8 cellular contexts compared by ENCODE assay signal in the genomic region with DNA sequence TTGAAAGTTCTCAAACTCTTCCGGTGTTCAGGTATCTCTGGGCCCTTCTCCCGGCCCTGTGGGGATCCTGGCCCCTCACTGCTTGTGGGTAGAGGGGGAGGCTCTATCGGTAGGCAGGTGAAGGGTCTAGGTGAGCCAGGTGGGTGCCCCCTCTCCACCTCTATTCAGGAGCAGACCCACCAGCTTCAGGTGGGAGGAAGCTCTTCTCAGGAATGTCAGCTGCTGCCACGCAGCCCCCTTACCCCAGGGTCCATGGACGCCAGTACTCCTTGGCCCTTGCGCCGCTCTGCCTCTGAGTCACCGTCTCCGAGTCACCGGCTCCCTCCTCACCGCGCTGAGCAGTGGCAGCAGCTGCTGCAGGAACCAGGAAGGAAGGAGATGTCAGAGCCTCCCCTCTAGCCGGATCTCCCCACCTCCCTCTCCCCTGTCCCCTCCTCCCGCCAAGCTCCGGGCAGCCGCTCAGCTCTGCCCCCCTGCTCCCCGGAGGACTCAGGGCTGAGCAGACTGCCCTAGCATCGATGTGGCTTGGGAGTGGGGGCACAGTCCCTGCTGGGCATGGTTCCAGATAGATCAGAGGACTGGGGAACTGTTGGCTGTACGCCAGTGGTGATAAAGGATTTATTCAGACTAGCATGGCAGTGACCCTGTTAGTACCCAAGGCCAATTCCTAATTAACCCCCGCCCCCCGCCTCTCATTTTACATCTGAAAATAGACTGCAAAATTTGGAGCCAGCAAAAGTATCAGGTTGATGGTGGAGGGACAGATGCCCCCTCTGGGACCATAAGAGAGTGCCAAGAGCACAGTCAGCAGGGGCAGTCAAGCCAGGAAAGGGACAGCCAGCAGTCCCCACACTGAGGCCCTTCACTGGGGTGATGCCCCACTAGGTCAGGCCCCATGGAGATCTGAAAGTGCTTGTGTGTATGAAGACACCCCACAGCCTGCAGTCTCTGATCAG. TPM values are rescaled to one million over a fixed set of nuclear protein-coding genes. Genes with fewer than 3 reads are reported as not detected.
A peak's percentile ranks its signal among the peaks of the same experiment; 100 is the strongest.
DNase-seq lines count a peak whose midpoint lies in the region; ATAC-seq and TF ChIP-seq lines count a peak whose summit lies in the region.

A gene with protein sequence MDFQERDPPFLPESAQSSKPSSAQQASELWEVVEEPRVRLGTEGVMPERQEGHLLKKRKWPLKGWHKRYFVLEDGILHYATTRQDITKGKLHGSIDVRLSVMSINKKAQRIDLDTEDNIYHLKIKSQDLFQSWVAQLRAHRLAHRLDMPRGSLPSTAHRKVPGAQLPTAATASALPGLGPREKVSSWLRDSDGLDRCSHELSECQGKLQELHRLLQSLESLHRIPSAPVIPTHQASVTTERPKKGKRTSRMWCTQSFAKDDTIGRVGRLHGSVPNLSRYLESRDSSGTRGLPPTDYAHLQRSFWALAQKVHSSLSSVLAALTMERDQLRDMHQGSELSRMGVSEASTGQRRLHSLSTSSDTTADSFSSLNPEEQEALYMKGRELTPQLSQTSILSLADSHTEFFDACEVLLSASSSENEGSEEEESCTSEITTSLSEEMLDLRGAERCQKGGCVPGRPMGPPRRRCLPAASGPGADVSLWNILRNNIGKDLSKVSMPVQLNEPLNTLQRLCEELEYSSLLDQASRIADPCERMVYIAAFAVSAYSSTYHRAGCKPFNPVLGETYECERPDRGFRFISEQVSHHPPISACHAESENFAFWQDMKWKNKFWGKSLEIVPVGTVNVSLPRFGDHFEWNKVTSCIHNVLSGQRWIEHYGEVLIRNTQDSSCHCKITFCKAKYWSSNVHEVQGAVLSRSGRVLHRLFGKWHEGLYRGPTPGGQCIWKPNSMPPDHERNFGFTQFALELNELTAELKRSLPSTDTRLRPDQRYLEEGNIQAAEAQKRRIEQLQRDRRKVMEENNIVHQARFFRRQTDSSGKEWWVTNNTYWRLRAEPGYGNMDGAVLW (minus strand): TSS at position 371 of the 956 bp plus-strand sequence. CDS start 1,516 bp downstream, outside the sequence.

- H3K4me1 Mint-ChIP-seq in neural progenitor cell: peaks cover 12% of the 10 kb centered on the region

- peak; percentile 13; the same call in 1 of the 2 replicates for TF ChIP-seq CTCF in LNCaP clone FGC (IDR thresholded peaks at IDR 0.05; ENCODE audit: control insufficient read depth, extremely low read depth, insufficient read depth)
- TF ChIP-seq CTCF in foreskin fibroblast (IDR thresholded peaks at IDR 0.05; ENCODE audit: low read depth, low read length): no peak
- peak; percentile 29 for TF ChIP-seq CTCF in neural progenitor cell (IDR thresholded peaks at IDR 0.05)

- peaks cover 5% of the 10 kb centered on the region for H4K20me1 ChIP-seq in neural progenitor cell (ENCODE audit: low read depth)

- no peaks in the 10 kb centered on the region for H3K9me3 ChIP-seq in neural progenitor cell (ENCODE audit: low read depth)

- peaks cover 5% of the 10 kb centered on the region for H3K4me1 ChIP-seq in neural progenitor cell

- ATAC-seq in GM21717 (IDR thresholded peaks at IDR 0.05; ENCODE audit: unreplicated experiment): peak; percentile 54

- H3K36me3 Mint-ChIP-seq in neural progenitor cell: peaks cover 6% of the 10 kb centered on the region

- H3K9ac ChIP-seq in neural progenitor cell: peak within 1 kb of the TSS; percentile 50

- H3K4me2 ChIP-seq in neural progenitor cell: peak within 1 kb of the TSS; percentile 98

- no peaks in the 10 kb centered on the region for H3F3A ChIP-seq in neural progenitor cell (ENCODE audit: low read depth)

- no peaks in the 10 kb centered on the region for H3K79me2 ChIP-seq in neural progenitor cell (ENCODE audit: low read depth)

- no peaks in the 10 kb centered on the region for H3K27me3 Mint-ChIP-seq in neural progenitor cell (ENCODE audit: insufficient read depth, low read depth)

- H3K36me3 ChIP-seq in neural progenitor cell: no peaks in the 10 kb centered on the region

- no peaks in the 10 kb centered on the region for H3K9me3 Mint-ChIP-seq in neural progenitor cell

- peak within 1 kb of the TSS; percentile 83 for H2AFZ ChIP-seq in neural progenitor cell (replicated peaks)

- peak within 1 kb of the TSS; percentile 94 for H3K4me3 Mint-ChIP-seq in neural progenitor cell

- peak within 1 kb of the TSS; percentile 40 for H3K4me3 ChIP-seq in LNCaP clone FGC (ENCODE audit: low read depth, low read length)
- peak within 1 kb of the TSS; percentile 76 to 90 for H3K4me3 ChIP-seq in foreskin fibroblast (ENCODE audit: low read depth in 1 of 2, low read length in 2 of 2)
- peak within 1 kb of the TSS; percentile 87 for H3K4me3 ChIP-seq in neural progenitor cell

- H3K27ac Mint-ChIP-seq in neural progenitor cell: no peak within 1 kb of the TSS

- no peaks in the 10 kb centered on the region for H3K27me3 ChIP-seq in neural progenitor cell

- DNase-seq in DMS 273 (lab: John Stamatoyannopoulos, UW; ENCODE audit: unreplicated experiment) (peak; percentile 89), LNCaP clone FGC (ENCODE audit: low read depth) (no peak), SHP77 treated with DMSO at 0.1 percent for 48 hours (lab: John Stamatoyannopoulos, UW) (peak; percentile 82), foreskin fibroblast (peak; percentile 77 to 91), neural progenitor cell (ENCODE audit: low spot score) (peak; percentile 79), stromal cell of bone marrow (ENCODE audit: low read depth) (peak; percentile 60)
- DNase-seq in activated effector memory CD4-positive, alpha-beta T cell treated with anti-CD3 and anti-CD28 coated beads, Interleukin-2, amount 50 U/mL, for 16 hours: peak; percentile 89

- no peak within 1 kb of the TSS for H3K27ac ChIP-seq in neural progenitor cell

RNA-seq across cellular contexts. Expression of the gene that starts here (rescaled TPM):
- total RNA-seq in neural progenitor cell (ENCODE audit: low replicate concordance): 5.1 and 10.8 TPM in 2 replicates
